12 cellular contexts compared by ENCODE assay signal in genomic region chr1:85230305-85230977, GRCh38. TPM values are rescaled to one million over a fixed set of nuclear protein-coding genes. Genes with fewer than 3 reads are reported as not detected.
DNase-seq lines count a peak whose midpoint lies in the region; ATAC-seq and TF ChIP-seq lines count a peak whose summit lies in the region.
"Had no signal": no experiment of that assay in that cellular context is flagged by ENCODE, and none has a peak within 500 bp of the region (broad histone marks: within the 10 kb centered on the region; RNA-seq: fewer than 3 reads in every experiment).

No MANE protein-coding gene starts in this region.

- H3K4me1 ChIP-seq in body of pancreas, result peaks cover 24% of the 10 kb centered on the region

- H3K27ac Mint-ChIP-seq in nephron progenitor cell, result no peak overlapping the region
- H3K27ac Mint-ChIP-seq: T-helper 1 cell treated with Interleukin-12 subunit alpha and Interleukin-12 subunit beta and Interleukin-4 antibody, amounts not matched to agents 30 μg/mL and 1 μg/mL, for 36 hours had no signal

- H3K36me3 ChIP-seq in body of pancreas (replicated peaks in 1 of 2; ENCODE audit: insufficient read depth in 1 of 2, low read depth in 2 of 2), result no peaks in the 10 kb centered on the region

- no peaks in the 10 kb centered on the region for H3K27me3 ChIP-seq in body of pancreas

- H3K36me3 Mint-ChIP-seq in nephron progenitor cell (ENCODE audit: low read depth), result no peaks in the 10 kb centered on the region

- H3K9me3 Mint-ChIP-seq in nephron progenitor cell, result no peaks in the 10 kb centered on the region
- H3K9me3 Mint-ChIP-seq: T-helper 1 cell treated with Interleukin-12 subunit alpha and Interleukin-12 subunit beta and Interleukin-4 antibody, amounts not matched to agents 30 μg/mL and 1 μg/mL, for 36 hours had no signal

- DNase-seq in NCI-H748 (lab: John Stamatoyannopoulos, UW; ENCODE audit: unreplicated experiment), result peak; percentile 50
- no peak for DNase-seq in NCI-H748 treated with DMSO at 0.1 percent for 48 hours (lab: John Stamatoyannopoulos, UW)
- peak; percentile 52 for DNase-seq in KBM-7
- peak in 1 of 4 donors; percentile 34 for DNase-seq in body of pancreas
- no peak for DNase-seq in nephron progenitor cell
- DNase-seq: activated naive CD4-positive, alpha-beta T cell treated with anti-CD3 and anti-CD28 coated beads, Interleukin-2, amount 50 U/mL, for 16 hours; AML-193; NCI-H1436 had no signal

- H3K9me3 ChIP-seq in body of pancreas, result no peaks in the 10 kb centered on the region

- WGBS in body of pancreas, 2 donors, result 71 to 72% methylated on average over 8 of the region's 8 CpGs

- H3K4me1 Mint-ChIP-seq in nephron progenitor cell, result peaks cover 30% of the 10 kb centered on the region

- intact Hi-C loops in body of pancreas (cut with DNase I), result no loop called here

- H3K4me3 Mint-ChIP-seq in nephron progenitor cell, result no peak overlapping the region
- H3K4me3 Mint-ChIP-seq: T-helper 1 cell treated with Interleukin-12 subunit alpha and Interleukin-12 subunit beta and Interleukin-4 antibody, amounts not matched to agents 30 μg/mL and 1 μg/mL, for 36 hours had no signal

- peak in 5 of 7 experiments; percentile 7 to 39 (median 28) for TF ChIP-seq CTCF in body of pancreas (IDR thresholded peaks at IDR 0.05)
- TF ChIP-seq CTCF in nephron progenitor cell (IDR thresholded peaks at IDR 0.05), result peak; percentile 12

- TF ChIP-seq POLR2A in body of pancreas (IDR thresholded peaks at IDR 0.05), result no peak

- peaks cover 4% of the 10 kb centered on the region for H3K27me3 Mint-ChIP-seq in nephron progenitor cell (ENCODE audit: low read depth, poor library complexity)

- H3K27ac ChIP-seq in body of pancreas, result no peak overlapping the region

- no peak overlapping the region for H3K4me3 ChIP-seq in body of pancreas

- ATAC-seq in body of pancreas (no peak), HG02884 (IDR thresholded peaks at IDR 0.05; ENCODE audit: unreplicated experiment) (no peak), HG02973 (IDR thresholded peaks at IDR 0.05; ENCODE audit: unreplicated experiment) (no peak), GM19397 (IDR thresholded peaks at IDR 0.05; ENCODE audit: unreplicated experiment) (no peak)

- in situ Hi-C loops in KBM-7 (cut with MboI; ENCODE audit: low pct_unique_long_range_greater_than_20kb, low sequenced_read_pairs), result no loop called here

RNA-seq across cellular contexts. Expression of gene C1orf52, which starts 29.0 kb away (rescaled TPM):
- 10 to 100 TPM in 1 of 2 donors, 1 to 10 TPM in 1; 6.6 to 20.2 TPM for total RNA-seq in body of pancreas

RNA-seq across cellular contexts. Expression of gene SYDE2, which starts 29.6 kb away (rescaled TPM):
- total RNA-seq in body of pancreas, result 10 to 100 TPM; 12.2 to 17.5 TPM

RNA-seq across cellular contexts. Expression of gene BCL10, which starts 46.0 kb away (rescaled TPM):
- total RNA-seq in body of pancreas, result 1 to 10 TPM; 4.9 to 9.3 TPM

Comparison
In these comparisons a context has a peak if more than half of its experiments do, and no peak if none do; other contexts are left out.
1. DNase-seq: peak in NCI-H748 (single experiment) and KBM-7 (single experiment); none in NCI-H748 treated with DMSO at 0.1 percent for 48 hours (single experiment) and nephron progenitor cell (single experiment).